In the genomic region with DNA sequence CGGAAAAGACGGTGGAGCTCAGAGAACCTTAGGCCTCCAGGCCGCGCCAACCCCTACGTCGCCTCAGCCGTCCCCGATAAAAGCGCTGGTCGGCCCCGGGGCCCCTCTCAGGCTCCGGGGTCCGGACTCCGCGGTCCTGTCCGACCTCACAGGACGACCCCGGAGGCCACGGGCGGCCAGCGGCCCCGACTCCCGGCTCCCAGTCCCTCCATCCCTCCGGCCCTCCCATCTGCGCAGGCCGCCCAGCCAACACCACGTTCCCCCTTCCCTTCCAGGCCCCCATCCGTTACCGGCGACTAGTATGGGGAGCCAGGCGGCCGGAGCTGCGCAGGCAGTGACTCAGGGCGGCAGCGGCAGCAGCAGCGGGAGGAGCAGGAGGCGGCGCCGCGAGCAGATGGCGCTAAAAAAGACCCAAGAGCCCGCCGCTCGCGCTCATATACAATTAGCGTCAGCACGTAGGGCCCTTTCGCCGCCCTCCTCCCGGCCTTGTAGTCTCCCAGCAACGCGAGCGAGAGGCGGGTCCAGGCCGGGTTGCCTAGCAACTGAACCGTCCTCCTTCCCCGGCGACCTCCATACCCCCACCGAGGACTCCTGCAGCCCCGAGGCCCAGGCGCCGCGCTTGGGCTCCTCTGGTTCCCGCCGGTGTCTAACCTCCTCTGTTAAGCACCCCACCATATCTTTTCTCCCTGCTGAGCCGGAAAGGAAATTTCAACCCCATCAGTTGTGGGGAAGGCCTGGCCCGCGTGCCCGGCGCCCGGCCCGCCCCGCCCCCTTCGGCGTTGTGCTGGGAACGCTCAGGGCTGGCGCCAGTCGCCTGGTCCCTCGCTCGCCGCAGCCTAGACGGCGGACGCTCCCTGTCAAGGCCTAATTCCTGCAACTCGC, we compare ENCODE assay signal across 1 cellular context.
TF ChIP-seq lines count a peak whose summit lies in the region.

A gene with protein sequence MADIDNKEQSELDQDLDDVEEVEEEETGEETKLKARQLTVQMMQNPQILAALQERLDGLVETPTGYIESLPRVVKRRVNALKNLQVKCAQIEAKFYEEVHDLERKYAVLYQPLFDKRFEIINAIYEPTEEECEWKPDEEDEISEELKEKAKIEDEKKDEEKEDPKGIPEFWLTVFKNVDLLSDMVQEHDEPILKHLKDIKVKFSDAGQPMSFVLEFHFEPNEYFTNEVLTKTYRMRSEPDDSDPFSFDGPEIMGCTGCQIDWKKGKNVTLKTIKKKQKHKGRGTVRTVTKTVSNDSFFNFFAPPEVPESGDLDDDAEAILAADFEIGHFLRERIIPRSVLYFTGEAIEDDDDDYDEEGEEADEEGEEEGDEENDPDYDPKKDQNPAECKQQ (minus strand): TSS at position 409 of the 882 bp plus-strand sequence. CDS start 10,466 bp downstream, outside the sequence.

TF ChIP-seq in HCT116, 20 proteins besides CTCF, POLR2A, EP300 and RAD21 (continued from another document):
- TF ChIP-seq, protein P1, sequence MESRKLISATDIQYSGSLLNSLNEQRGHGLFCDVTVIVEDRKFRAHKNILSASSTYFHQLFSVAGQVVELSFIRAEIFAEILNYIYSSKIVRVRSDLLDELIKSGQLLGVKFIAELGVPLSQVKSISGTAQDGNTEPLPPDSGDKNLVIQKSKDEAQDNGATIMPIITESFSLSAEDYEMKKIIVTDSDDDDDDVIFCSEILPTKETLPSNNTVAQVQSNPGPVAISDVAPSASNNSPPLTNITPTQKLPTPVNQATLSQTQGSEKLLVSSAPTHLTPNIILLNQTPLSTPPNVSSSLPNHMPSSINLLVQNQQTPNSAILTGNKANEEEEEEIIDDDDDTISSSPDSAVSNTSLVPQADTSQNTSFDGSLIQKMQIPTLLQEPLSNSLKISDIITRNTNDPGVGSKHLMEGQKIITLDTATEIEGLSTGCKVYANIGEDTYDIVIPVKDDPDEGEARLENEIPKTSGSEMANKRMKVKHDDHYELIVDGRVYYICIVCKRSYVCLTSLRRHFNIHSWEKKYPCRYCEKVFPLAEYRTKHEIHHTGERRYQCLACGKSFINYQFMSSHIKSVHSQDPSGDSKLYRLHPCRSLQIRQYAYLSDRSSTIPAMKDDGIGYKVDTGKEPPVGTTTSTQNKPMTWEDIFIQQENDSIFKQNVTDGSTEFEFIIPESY (IDR thresholded peaks at IDR 0.05; ENCODE audit: extremely low read depth, insufficient replicate concordance, low read length): no peak
- TF ChIP-seq, protein P2, sequence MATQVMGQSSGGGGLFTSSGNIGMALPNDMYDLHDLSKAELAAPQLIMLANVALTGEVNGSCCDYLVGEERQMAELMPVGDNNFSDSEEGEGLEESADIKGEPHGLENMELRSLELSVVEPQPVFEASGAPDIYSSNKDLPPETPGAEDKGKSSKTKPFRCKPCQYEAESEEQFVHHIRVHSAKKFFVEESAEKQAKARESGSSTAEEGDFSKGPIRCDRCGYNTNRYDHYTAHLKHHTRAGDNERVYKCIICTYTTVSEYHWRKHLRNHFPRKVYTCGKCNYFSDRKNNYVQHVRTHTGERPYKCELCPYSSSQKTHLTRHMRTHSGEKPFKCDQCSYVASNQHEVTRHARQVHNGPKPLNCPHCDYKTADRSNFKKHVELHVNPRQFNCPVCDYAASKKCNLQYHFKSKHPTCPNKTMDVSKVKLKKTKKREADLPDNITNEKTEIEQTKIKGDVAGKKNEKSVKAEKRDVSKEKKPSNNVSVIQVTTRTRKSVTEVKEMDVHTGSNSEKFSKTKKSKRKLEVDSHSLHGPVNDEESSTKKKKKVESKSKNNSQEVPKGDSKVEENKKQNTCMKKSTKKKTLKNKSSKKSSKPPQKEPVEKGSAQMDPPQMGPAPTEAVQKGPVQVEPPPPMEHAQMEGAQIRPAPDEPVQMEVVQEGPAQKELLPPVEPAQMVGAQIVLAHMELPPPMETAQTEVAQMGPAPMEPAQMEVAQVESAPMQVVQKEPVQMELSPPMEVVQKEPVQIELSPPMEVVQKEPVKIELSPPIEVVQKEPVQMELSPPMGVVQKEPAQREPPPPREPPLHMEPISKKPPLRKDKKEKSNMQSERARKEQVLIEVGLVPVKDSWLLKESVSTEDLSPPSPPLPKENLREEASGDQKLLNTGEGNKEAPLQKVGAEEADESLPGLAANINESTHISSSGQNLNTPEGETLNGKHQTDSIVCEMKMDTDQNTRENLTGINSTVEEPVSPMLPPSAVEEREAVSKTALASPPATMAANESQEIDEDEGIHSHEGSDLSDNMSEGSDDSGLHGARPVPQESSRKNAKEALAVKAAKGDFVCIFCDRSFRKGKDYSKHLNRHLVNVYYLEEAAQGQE (IDR thresholded peaks at IDR 0.05; ENCODE audit: low read depth): no peak
- peak; percentile 69 for TF ChIP-seq ZFX (IDR thresholded peaks at IDR 0.05)
- no peak for TF ChIP-seq SRF (IDR thresholded peaks at IDR 0.05; ENCODE audit: low read depth)
- no peak for TF ChIP-seq EZH2 (IDR thresholded peaks at IDR 0.05)
- TF ChIP-seq CBX3 (IDR thresholded peaks at IDR 0.05; ENCODE audit: low read depth): no peak
- TF ChIP-seq EZH2phosphoT487 (IDR thresholded peaks at IDR 0.05; ENCODE audit: borderline replicate concordance): no peak
- no peak for TF ChIP-seq YY1 (IDR thresholded peaks at IDR 0.05; ENCODE audit: extremely low read depth, insufficient replicate concordance, low read depth, low read length)
- TF ChIP-seq CEBPB (IDR thresholded peaks at IDR 0.05; ENCODE audit: low read depth): no peak
- no peak for TF ChIP-seq ELF1 (IDR thresholded peaks at IDR 0.05; ENCODE audit: borderline replicate concordance, low read depth)
